ENCODE assay signal across 8 cellular contexts in the genomic region with DNA sequence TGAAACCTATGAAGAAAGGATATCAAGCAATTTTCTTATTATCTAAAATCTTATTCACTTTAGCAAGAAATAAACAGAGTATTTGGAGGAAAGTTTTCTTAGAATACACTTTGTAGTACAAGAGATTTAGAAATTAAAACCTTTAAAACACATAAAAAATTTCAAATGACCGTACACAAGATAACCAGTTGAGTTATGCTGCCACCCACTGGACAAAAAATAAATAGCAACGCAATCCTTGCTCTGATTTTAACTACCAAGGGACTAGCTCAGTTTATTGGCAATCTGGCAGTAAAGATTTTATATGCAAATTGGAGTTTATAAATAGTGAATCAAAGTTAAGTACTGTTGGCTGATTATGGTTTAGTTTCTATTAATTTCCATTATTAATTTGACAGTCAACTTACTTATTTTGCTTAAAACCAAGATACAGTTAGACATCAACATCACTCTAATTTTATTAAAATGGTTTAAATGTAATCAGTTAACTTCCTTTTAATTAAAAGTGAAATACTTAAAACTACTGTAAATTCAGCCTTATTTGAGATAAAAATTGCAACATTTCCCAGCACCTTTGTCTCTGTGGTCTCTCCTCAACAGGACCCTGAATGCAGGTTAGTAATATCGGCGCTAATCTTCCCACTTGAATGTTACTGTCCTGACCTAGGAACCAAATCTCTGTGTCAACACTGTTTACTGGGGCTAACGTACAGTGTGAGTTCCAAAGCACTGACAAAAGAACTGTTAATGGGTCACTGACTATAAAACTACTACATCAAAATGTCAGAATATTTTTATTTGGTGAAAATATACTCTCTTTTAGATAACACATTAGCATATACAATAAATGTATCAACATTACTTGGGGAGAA. TPM values are rescaled to one million over a fixed set of nuclear protein-coding genes. Genes with fewer than 3 reads are reported as not detected.
DNase-seq lines count a peak whose midpoint lies in the region; ATAC-seq, FAIRE-seq and TF ChIP-seq lines count a peak whose summit lies in the region.

No MANE protein-coding gene starts in this region.

- peaks cover 13% of the 10 kb centered on the region for H3K4me1 ChIP-seq in SJSA1 (replicated peaks)
- no peaks in the 10 kb centered on the region for H3K4me1 ChIP-seq in astrocyte (ENCODE audit: insufficient read depth, low read length)

- peaks cover 2% of the 10 kb centered on the region for H3K36me3 Mint-ChIP-seq in astrocyte (ENCODE audit: low read depth, unreplicated experiment)

- no peak overlapping the region for H2AFZ ChIP-seq in astrocyte (ENCODE audit: low read depth, low read length)

- no peaks in the 10 kb centered on the region for H3K9me3 ChIP-seq in SJSA1 (replicated peaks)
- no peaks in the 10 kb centered on the region for H3K9me3 ChIP-seq in astrocyte (ENCODE audit: insufficient read depth, low read depth, low read length)

- H3K27me3 ChIP-seq in SJSA1 (replicated peaks): no peaks in the 10 kb centered on the region
- H3K27me3 ChIP-seq in astrocyte (ENCODE audit: insufficient read depth, low read length): no peaks in the 10 kb centered on the region

- H3K4me2 ChIP-seq in astrocyte (ENCODE audit: low read length): no peak overlapping the region

- peaks cover 60% of the 10 kb centered on the region for H4K20me1 ChIP-seq in astrocyte (ENCODE audit: insufficient read depth, low read length)

- DNase-seq in DMS79 treated with DMSO at 0.1 percent for 48 hours (lab: John Stamatoyannopoulos, UW): peak; percentile 40
- no peak for DNase-seq in DMS79 (lab: John Stamatoyannopoulos, UW)
- DNase-seq in SJSA1 (ENCODE audit: low read depth in 1 of 2, low spot score in 2 of 2): peak; percentile 49 to 71
- peak; percentile 9 for DNase-seq in astrocyte (ENCODE audit: low read depth)
- peak; percentile 18 for DNase-seq in iPS-NIHi7 (ENCODE audit: extremely low spot score)
- DNase-seq in stimulated activated CD4-positive, alpha-beta T cell treated with anti-CD3 and anti-CD28 coated beads, Interleukin-4, amount 100 ng/mL, for 24 hours: peak; percentile 71

- peak; percentile 72 for FAIRE-seq in astrocyte (lab: Jason Lieb, UNC)

- H3K4me1 Mint-ChIP-seq in astrocyte (ENCODE audit: low read depth, unreplicated experiment): peaks cover 17% of the 10 kb centered on the region

- no peaks in the 10 kb centered on the region for H3K36me3 ChIP-seq in SJSA1
- no peaks in the 10 kb centered on the region for H3K36me3 ChIP-seq in astrocyte (ENCODE audit: insufficient read depth, low read length)

- peak; percentile 90 for TF ChIP-seq CTCF in astrocyte (IDR thresholded peaks at IDR 0.05; ENCODE audit: insufficient read depth, low read depth, low read length)

- peaks cover 16% of the 10 kb centered on the region for H3K79me2 ChIP-seq in astrocyte (ENCODE audit: insufficient read depth, low read length)

- no peaks in the 10 kb centered on the region for H3K9me3 Mint-ChIP-seq in astrocyte (ENCODE audit: unreplicated experiment)

- H3K4me3 ChIP-seq in SJSA1 (no peak overlapping the region), astrocyte (ENCODE audit: insufficient read depth, low read depth, low read length) (no peak overlapping the region)

- H3K27me3 Mint-ChIP-seq in astrocyte (ENCODE audit: low read depth, unreplicated experiment): no peaks in the 10 kb centered on the region

- ATAC-seq in HG03354 (IDR thresholded peaks at IDR 0.05; ENCODE audit: poor library complexity, severe bottlenecking, unreplicated experiment): peak; percentile 65
- ATAC-seq in HG03280 (IDR thresholded peaks at IDR 0.05; ENCODE audit: unreplicated experiment): no peak

- no peak overlapping the region for H3K9ac ChIP-seq in astrocyte (ENCODE audit: low read length)

- H3K4me3 Mint-ChIP-seq in astrocyte (ENCODE audit: unreplicated experiment): no peak overlapping the region

- no peak overlapping the region for H3K27ac Mint-ChIP-seq in astrocyte (ENCODE audit: unreplicated experiment)

- H3K27ac ChIP-seq in SJSA1: no peak overlapping the region
- H3K27ac ChIP-seq in astrocyte (ENCODE audit: low read depth, low read length): no peak overlapping the region

RNA-seq across cellular contexts. Expression of gene CACUL1, which starts 33.5 kb away (rescaled TPM):
- 19.9 and 26.6 TPM in 2 replicates for total RNA-seq in SJSA1 (2014; rRNA removed; shearing (Covaris generic))
- 49.9 and 52.4 TPM in 2 replicates for total RNA-seq in astrocyte
